In the genomic region with DNA sequence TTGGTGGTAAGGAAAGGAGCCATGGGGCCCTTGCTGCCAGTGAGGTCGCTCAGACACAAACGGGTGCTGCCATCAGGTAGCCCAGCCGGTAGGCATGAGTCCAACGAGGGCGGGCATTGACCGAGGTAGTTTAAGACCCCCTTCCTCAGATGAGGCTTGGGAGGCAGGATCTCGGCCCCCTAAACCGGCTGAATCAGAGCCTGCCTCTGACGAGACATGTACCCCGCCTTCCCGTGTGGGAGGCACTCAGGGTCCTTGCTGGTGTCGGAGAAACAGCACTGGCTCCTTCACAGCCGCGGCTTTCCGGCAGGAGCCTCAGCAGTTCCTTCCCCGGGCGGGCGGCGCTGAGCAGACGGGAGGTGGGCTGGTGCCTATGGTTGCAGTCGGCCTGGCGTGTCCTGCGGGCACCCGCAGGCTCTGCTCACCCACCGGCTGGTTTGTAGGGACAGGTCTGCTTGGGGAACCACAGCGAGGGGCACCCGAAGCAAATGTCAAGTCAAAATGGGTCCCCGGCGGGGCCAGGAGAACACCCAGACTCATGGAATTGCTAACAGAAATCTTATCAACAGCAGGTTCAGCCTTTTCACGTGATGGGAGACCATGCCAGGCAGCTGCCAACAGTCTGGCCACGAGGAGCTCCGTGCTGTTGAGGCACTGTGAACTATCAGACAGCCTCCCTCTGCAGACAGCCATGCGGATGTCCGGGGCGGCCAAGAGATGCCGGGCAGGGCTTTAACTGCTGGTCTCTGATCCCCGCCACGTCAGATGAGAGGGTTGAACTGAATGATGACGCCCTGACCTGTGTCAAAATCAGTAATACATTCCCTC, we compare ENCODE assay signal across 16 cellular contexts. TPM values are rescaled to one million over a fixed set of nuclear protein-coding genes. Genes with fewer than 3 reads are reported as not detected.
DNase-seq lines count a peak whose midpoint lies in the region; ATAC-seq and TF ChIP-seq lines count a peak whose summit lies in the region.
"Had no signal": no experiment of that assay in that cellular context is flagged by ENCODE, and none has a peak within 500 bp of the region (broad histone marks: within the 10 kb centered on the region; RNA-seq: fewer than 3 reads in every experiment).

No MANE protein-coding gene starts in this region.

- H3K9ac ChIP-seq in NT2/D1 (ENCODE audit: insufficient read length, low read depth): peak overlapping the region; percentile 8

- WGBS in sigmoid colon, 2 donors: 92 to 94% methylated on average over 39 of the region's 39 CpGs

- H3K4me3 ChIP-seq in NT2/D1 (ENCODE audit: insufficient read length, low read depth) (no peak overlapping the region), sigmoid colon (no peak overlapping the region)
- H3K4me3 ChIP-seq: SJCRH30 had no signal

- H3K27me3 ChIP-seq in NT2/D1 (ENCODE audit: insufficient read depth, insufficient read length) (peaks cover 65% of the 10 kb centered on the region), sigmoid colon (peaks cover 12 to 60% (median 34%) of the 10 kb centered on the region in 3 donors)
- H3K27me3 ChIP-seq: SJCRH30 had no signal

- H3K4me1 Mint-ChIP-seq in T-helper 17 cell: peaks cover 9% of the 10 kb centered on the region
- peaks cover 16% of the 10 kb centered on the region for H3K4me1 Mint-ChIP-seq in activated naive CD4-positive, alpha-beta T cell treated with anti-CD3 and anti-CD28 coated beads, Interleukin-2, amount 10 ng/mL, durations not matched to agents 7 days and 5 days

- no peak for TF ChIP-seq CTCF in sigmoid colon (IDR thresholded peaks at IDR 0.05)

- H3K36me3 ChIP-seq in NT2/D1 (ENCODE audit: insufficient read depth, insufficient read length, low read length) (no peaks in the 10 kb centered on the region), sigmoid colon (no peaks in the 10 kb centered on the region)
- H3K36me3 ChIP-seq: SJCRH30 had no signal

- H3K27ac Mint-ChIP-seq in T-helper 17 cell: no peak overlapping the region
- no peak overlapping the region for H3K27ac Mint-ChIP-seq in activated naive CD4-positive, alpha-beta T cell treated with anti-CD3 and anti-CD28 coated beads, Interleukin-2, amount 10 ng/mL, durations not matched to agents 7 days and 5 days

- TF ChIP-seq POLR2A in sigmoid colon (IDR thresholded peaks at IDR 0.05): no peak

- no peak for ATAC-seq in T-helper 17 cell

- TF ChIP-seq EP300 in sigmoid colon (IDR thresholded peaks at IDR 0.05): no peak

- DNase-seq in NT2/D1 (ENCODE audit: low read depth, low spot score) (no peak), T-helper 17 cell (no peak), mesenteric fat pad (ENCODE audit: low spot score) (peak; percentile 86), sigmoid colon (peak; percentile 41), NCI-H526 treated with DMSO at 0.1 percent for 48 hours (lab: John Stamatoyannopoulos, UW) (no peak)
- DNase-seq in stimulated activated CD4-positive, alpha-beta T cell treated with anti-CD3 and anti-CD28 coated beads, Interleukin-4, amount 100 ng/mL, for 1 hour: no peak
- no peak for DNase-seq in activated T-cell treated with anti-CD3 and anti-CD28 coated beads, Interleukin-2, amount 50 U/mL, for 48 hours
- no peak for DNase-seq in activated naive CD4-positive, alpha-beta T cell treated with anti-CD3 and anti-CD28 coated beads, Interleukin-2, amount 10 ng/mL, durations not matched to agents 7 days and 5 days
- DNase-seq: COR-L47, Kasumi-1, NCI-H2029, NCI-H2171 treated with DMSO at 0.1 percent for 48 hours, NCI-H510A, OCI-M1, SJCRH30 had no signal

- H3K9me3 Mint-ChIP-seq in activated naive CD4-positive, alpha-beta T cell treated with anti-CD3 and anti-CD28 coated beads, Interleukin-2, amount 10 ng/mL, durations not matched to agents 7 days and 5 days: no peaks in the 10 kb centered on the region

- peaks cover 6% of the 10 kb centered on the region for H3K36me3 Mint-ChIP-seq in T-helper 17 cell (ENCODE audit: low read depth)
- peaks cover 2% of the 10 kb centered on the region for H3K36me3 Mint-ChIP-seq in activated naive CD4-positive, alpha-beta T cell treated with anti-CD3 and anti-CD28 coated beads, Interleukin-2, amount 10 ng/mL, durations not matched to agents 7 days and 5 days

- CTCF ChIA-PET in activated naive CD4-positive, alpha-beta T cell treated with anti-CD3 and anti-CD28 coated beads, Interleukin-2, amount 10 ng/mL, durations not matched to agents 7 days and 5 days (lab: Charles Lee): no interaction called here

- H3K9me3 ChIP-seq in NT2/D1 (ENCODE audit: insufficient read depth, low read length) (no peaks in the 10 kb centered on the region), T-helper 17 cell (ENCODE audit: control insufficient read depth, low read length, poor library complexity, severe bottlenecking) (no peaks in the 10 kb centered on the region), sigmoid colon (no peaks in the 10 kb centered on the region)
- H3K9me3 ChIP-seq: SJCRH30 had no signal

- H3K27me3 Mint-ChIP-seq in T-helper 17 cell: peaks cover 46% of the 10 kb centered on the region
- peaks cover 69% of the 10 kb centered on the region for H3K27me3 Mint-ChIP-seq in activated naive CD4-positive, alpha-beta T cell treated with anti-CD3 and anti-CD28 coated beads, Interleukin-2, amount 10 ng/mL, durations not matched to agents 7 days and 5 days

- no peak overlapping the region for H3K27ac ChIP-seq in sigmoid colon
- H3K27ac ChIP-seq: C4-2B, SJCRH30 had no signal

- H3K4me1 ChIP-seq in NT2/D1 (ENCODE audit: insufficient read depth, insufficient read length) (peaks cover 19% of the 10 kb centered on the region), sigmoid colon (peaks cover 0 to 20% (median 19%) of the 10 kb centered on the region in 4 donors)
- H3K4me1 ChIP-seq: SJCRH30 had no signal

- intact Hi-C loops in sigmoid colon (cut with DNase I): no loop called here

- peak overlapping the region; percentile 31 for H3K4me3 Mint-ChIP-seq in T-helper 17 cell
- H3K4me3 Mint-ChIP-seq in activated naive CD4-positive, alpha-beta T cell treated with anti-CD3 and anti-CD28 coated beads, Interleukin-2, amount 10 ng/mL, durations not matched to agents 7 days and 5 days: no peak overlapping the region

RNA-seq across cellular contexts. Expression of gene KCNG2, which starts 2.8 kb away (rescaled TPM):
- total RNA-seq in T-helper 17 cell (not detected), mesenteric fat pad (0.51 TPM), sigmoid colon (under 1 TPM in 1 of 4 donors, not detected in 3; 0.41 TPM)
- polyA plus RNA-seq in sigmoid colon: under 1 TPM in 1 of 3 donors, not detected in 2; 0.15 TPM
- total RNA-seq: SJCRH30 had no signal

Comparison
In these comparisons a context has a peak if more than half of its experiments do, and no peak if none do; other contexts are left out.
1. DNase-seq: peak in mesenteric fat pad (single experiment) and sigmoid colon (single experiment); none in NT2/D1 (single experiment), T-helper 17 cell (0 of 3), stimulated activated CD4-positive, alpha-beta T cell treated with anti-CD3 and anti-CD28 coated beads, Interleukin-4, amount 100 ng/mL, for 1 hour (single experiment), activated T-cell treated with anti-CD3 and anti-CD28 coated beads, Interleukin-2, amount 50 U/mL, for 48 hours (0 of 2), activated naive CD4-positive, alpha-beta T cell treated with anti-CD3 and anti-CD28 coated beads, Interleukin-2, amount 10 ng/mL, durations not matched to agents 7 days and 5 days (single experiment) and NCI-H526 treated with DMSO at 0.1 percent for 48 hours (single experiment).